ENCODE assay signal across 1 cellular context in the genomic region with DNA sequence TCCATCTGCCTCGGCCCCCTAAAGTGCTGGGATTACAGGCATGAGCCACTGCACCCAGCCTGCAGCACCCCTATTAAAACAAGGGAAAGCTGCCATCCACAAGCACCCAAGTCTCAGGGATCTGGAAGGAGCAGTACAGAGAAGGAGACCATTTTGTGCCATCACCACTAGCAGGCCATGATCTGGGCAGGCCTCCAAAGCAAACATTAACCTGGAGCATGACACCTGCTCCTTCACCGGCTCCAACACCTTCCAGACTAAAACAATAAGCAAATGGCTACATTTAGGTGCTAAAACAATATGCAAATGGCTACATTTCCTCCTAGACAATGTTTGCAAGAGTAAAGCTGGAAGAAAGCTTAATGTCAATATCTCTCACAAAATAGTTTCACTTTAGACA.
TF ChIP-seq lines count a peak whose summit lies in the region.

No MANE protein-coding gene starts in this region.

TF ChIP-seq in WTC11, 78 proteins besides CTCF, POLR2A, EP300 and RAD21 (continued from another document):
- TF ChIP-seq, protein P1, sequence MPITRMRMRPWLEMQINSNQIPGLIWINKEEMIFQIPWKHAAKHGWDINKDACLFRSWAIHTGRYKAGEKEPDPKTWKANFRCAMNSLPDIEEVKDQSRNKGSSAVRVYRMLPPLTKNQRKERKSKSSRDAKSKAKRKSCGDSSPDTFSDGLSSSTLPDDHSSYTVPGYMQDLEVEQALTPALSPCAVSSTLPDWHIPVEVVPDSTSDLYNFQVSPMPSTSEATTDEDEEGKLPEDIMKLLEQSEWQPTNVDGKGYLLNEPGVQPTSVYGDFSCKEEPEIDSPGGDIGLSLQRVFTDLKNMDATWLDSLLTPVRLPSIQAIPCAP (CRISPR knock-in tag; IDR thresholded peaks at IDR 0.05), result no peak
- TF ChIP-seq FOXK1 (CRISPR knock-in tag; IDR thresholded peaks at IDR 0.05) (no peak), EMX1 (CRISPR knock-in tag; IDR thresholded peaks at IDR 0.05) (no peak)
- TF ChIP-seq, protein P2, sequence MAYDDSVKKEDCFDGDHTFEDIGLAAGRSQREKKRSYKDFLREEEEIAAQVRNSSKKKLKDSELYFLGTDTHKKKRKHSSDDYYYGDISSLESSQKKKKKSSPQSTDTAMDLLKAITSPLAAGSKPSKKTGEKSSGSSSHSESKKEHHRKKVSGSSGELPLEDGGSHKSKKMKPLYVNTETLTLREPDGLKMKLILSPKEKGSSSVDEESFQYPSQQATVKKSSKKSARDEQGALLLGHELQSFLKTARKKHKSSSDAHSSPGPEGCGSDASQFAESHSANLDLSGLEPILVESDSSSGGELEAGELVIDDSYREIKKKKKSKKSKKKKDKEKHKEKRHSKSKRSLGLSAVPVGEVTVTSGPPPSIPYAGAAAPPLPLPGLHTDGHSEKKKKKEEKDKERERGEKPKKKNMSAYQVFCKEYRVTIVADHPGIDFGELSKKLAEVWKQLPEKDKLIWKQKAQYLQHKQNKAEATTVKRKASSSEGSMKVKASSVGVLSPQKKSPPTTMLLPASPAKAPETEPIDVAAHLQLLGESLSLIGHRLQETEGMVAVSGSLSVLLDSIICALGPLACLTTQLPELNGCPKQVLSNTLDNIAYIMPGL (CRISPR knock-in tag; IDR thresholded peaks at IDR 0.05), result no peak
TF ChIP-seq in WTC11: peak in this region for 0.
